Comparison of ENCODE assay signal across 22 cellular contexts in genomic region chr4:9942921-9943600, GRCh38.
"Had no signal": no experiment of that assay in that cellular context is flagged by ENCODE, and none has a peak within 500 bp of the region (broad histone marks: within the 10 kb centered on the region; RNA-seq: fewer than 3 reads in every experiment).

No MANE protein-coding gene starts in this region.

- H3K9me3 Mint-ChIP-seq: IgD-negative memory B cell had no signal

- H3K4me3 ChIP-seq: K562 had no signal

- H3K27ac Mint-ChIP-seq: IgD-negative memory B cell had no signal

- DNase-seq: Kasumi-1, MM.1S, NCI-H1092 treated with DMSO at 0.1 percent for 48 hours, NCI-H1436, NCI-H187, NCI-H2029, NCI-H2081 treated with DMSO at 0.1 percent for 48 hours, NCI-H2171, NCI-H226, NCI-H446, NCI-H510A, NCI-H524 treated with DMSO at 0.1 percent for 48 hours, NCI-H69, NCI-H774, PC-3, SHP77, SK-N-SH had no signal

- H3K36me3 Mint-ChIP-seq: IgD-negative memory B cell had no signal

- H3K4me1 Mint-ChIP-seq: IgD-negative memory B cell had no signal

- H3K4me3 Mint-ChIP-seq: IgD-negative memory B cell had no signal

- ATAC-seq: K562, Panc1, PC-3 had no signal

- H3K9me3 ChIP-seq: SK-N-SH had no signal

- H3K27ac ChIP-seq: KMS-11, RWPE1 had no signal
